In genomic region chr16:30066882-30067583, GRCh38 we compare ENCODE assay signal across 5 cellular contexts. TPM values are rescaled to one million over a fixed set of nuclear protein-coding genes. Genes with fewer than 3 reads are reported as not detected.
DNase-seq lines count a peak whose midpoint lies in the region; ATAC-seq and TF ChIP-seq lines count a peak whose summit lies in the region.

No MANE protein-coding gene starts in this region.

- intact Hi-C loops in PC-9 (cut with micrococcal nuclease; ENCODE audit: unreplicated experiment) = loop anchor here (2.0 to 5.0 kb wide), 2 partner anchors 24 to 590 kb away; partner anchors contain the start of genes FBRS and TBX6

- H3K4me3 Mint-ChIP-seq in stimulated activated effector memory CD8-positive, alpha-beta T cell treated with anti-CD3 and anti-CD28 coated beads, Interleukin-12 subunit alpha, Interleukin-12 subunit beta, amount 100 ng/mL, for 72 hours = peak overlapping the region; percentile 97

- peaks cover 33% of the 10 kb centered on the region for H3K4me1 ChIP-seq in PC-9 (replicated peaks; ENCODE audit: insufficient read depth)

- ATAC-seq in esophagus mucosa = peak; percentile 5
- no peak for ATAC-seq in stimulated activated effector memory CD8-positive, alpha-beta T cell treated with anti-CD3 and anti-CD28 coated beads, Interleukin-12 subunit alpha, Interleukin-12 subunit beta, amount 100 ng/mL, for 72 hours
- no peak for ATAC-seq in HG03280 (IDR thresholded peaks at IDR 0.05; ENCODE audit: unreplicated experiment)

- CTCF ChIA-PET in PC-9 (lab: Charles Lee) = no interaction called here

- no peaks in the 10 kb centered on the region for H3K9me3 Mint-ChIP-seq in stimulated activated effector memory CD8-positive, alpha-beta T cell treated with anti-CD3 and anti-CD28 coated beads, Interleukin-12 subunit alpha, Interleukin-12 subunit beta, amount 100 ng/mL, for 72 hours

- H3F3A ChIP-seq in PC-9 (ENCODE audit: insufficient read depth, low read depth) = peaks cover 83% of the 10 kb centered on the region

- peak overlapping the region; percentile 92 for H3K27ac ChIP-seq in PC-9

- peak overlapping the region; percentile 97 for H3K4me2 ChIP-seq in PC-9

- no peak for TF ChIP-seq CTCF in PC-9 (conservative IDR thresholded peaks at IDR 0.05)

- no peaks in the 10 kb centered on the region for H3K9me3 ChIP-seq in PC-9 (ENCODE audit: insufficient read depth, low read depth)

- peaks cover 83% of the 10 kb centered on the region for H3K36me3 Mint-ChIP-seq in stimulated activated effector memory CD8-positive, alpha-beta T cell treated with anti-CD3 and anti-CD28 coated beads, Interleukin-12 subunit alpha, Interleukin-12 subunit beta, amount 100 ng/mL, for 72 hours

- H3K4me1 Mint-ChIP-seq in stimulated activated effector memory CD8-positive, alpha-beta T cell treated with anti-CD3 and anti-CD28 coated beads, Interleukin-12 subunit alpha, Interleukin-12 subunit beta, amount 100 ng/mL, for 72 hours = peaks cover 52% of the 10 kb centered on the region

- H3K4me3 ChIP-seq in PC-9 = peak overlapping the region; percentile 94

- H2AFZ ChIP-seq in PC-9 = no peak overlapping the region

- H3K27ac Mint-ChIP-seq in stimulated activated effector memory CD8-positive, alpha-beta T cell treated with anti-CD3 and anti-CD28 coated beads, Interleukin-12 subunit alpha, Interleukin-12 subunit beta, amount 100 ng/mL, for 72 hours = peak overlapping the region; percentile 98

- peaks cover 60% of the 10 kb centered on the region for H4K20me1 ChIP-seq in PC-9 (ENCODE audit: insufficient read depth)

- peaks cover 47% of the 10 kb centered on the region for H3K36me3 ChIP-seq in PC-9 (ENCODE audit: low read depth)

- DNase-seq in PC-9 (no peak), T1000 (lab: John Stamatoyannopoulos, UW) (no peak)
- DNase-seq in stimulated activated effector memory CD8-positive, alpha-beta T cell treated with anti-CD3 and anti-CD28 coated beads, Interleukin-12 subunit alpha, Interleukin-12 subunit beta, amount 100 ng/mL, for 72 hours (ENCODE audit: low spot score in 2 of 2) = no peak

- no TSS peak for BruUV-seq in PC-9 (replicated peaks; lab: Mats Ljungman, UMichigan)

- H3K79me2 ChIP-seq in PC-9 (ENCODE audit: low read depth) = peaks cover 83% of the 10 kb centered on the region

- POLR2A ChIA-PET in PC-9 (lab: Charles Lee; ENCODE audit: unreplicated experiment) = interaction anchor here (0.5 kb wide), 2 partner anchors 15 to 334 kb away, joined by 3 to 5 read pairs; no protein-coding TSS in a partner anchor

- H3K9me2 ChIP-seq in PC-9 (ENCODE audit: insufficient read depth) = no peaks in the 10 kb centered on the region

- H3K27me3 ChIP-seq in PC-9 (ENCODE audit: insufficient read depth, low read depth) = no peaks in the 10 kb centered on the region

RNA-seq across cellular contexts. Expression of gene ALDOA, which starts 1.5 kb away (rescaled TPM):
- total RNA-seq in PC-9 (2021) = 2,395 and 3,090 TPM in 2 replicates
- 1,863 TPM for total RNA-seq in esophagus mucosa

RNA-seq across cellular contexts. Expression of gene PPP4C, which starts 8.8 kb away (rescaled TPM):
- total RNA-seq in PC-9 (2021) (246 and 268 TPM in 2 replicates), esophagus mucosa (112 TPM)

RNA-seq across cellular contexts. Expression of gene TBX6, which starts 24.7 kb away (rescaled TPM):
- 8.3 and 9.6 TPM in 2 replicates for total RNA-seq in PC-9 (2021)
- 3.6 TPM for total RNA-seq in esophagus mucosa

RNA-seq across cellular contexts. Expression of gene YPEL3, which starts 29.0 kb away (rescaled TPM):
- 95.4 and 129 TPM in 2 replicates for total RNA-seq in PC-9 (2021)
- 22.8 TPM for total RNA-seq in esophagus mucosa

RNA-seq across cellular contexts. Expression of gene TLCD3B, which starts 36.0 kb away (rescaled TPM):
- 5.8 and 9.7 TPM in 2 replicates for total RNA-seq in PC-9 (2021)
- total RNA-seq in esophagus mucosa = 0.20 TPM
